In the genomic region with DNA sequence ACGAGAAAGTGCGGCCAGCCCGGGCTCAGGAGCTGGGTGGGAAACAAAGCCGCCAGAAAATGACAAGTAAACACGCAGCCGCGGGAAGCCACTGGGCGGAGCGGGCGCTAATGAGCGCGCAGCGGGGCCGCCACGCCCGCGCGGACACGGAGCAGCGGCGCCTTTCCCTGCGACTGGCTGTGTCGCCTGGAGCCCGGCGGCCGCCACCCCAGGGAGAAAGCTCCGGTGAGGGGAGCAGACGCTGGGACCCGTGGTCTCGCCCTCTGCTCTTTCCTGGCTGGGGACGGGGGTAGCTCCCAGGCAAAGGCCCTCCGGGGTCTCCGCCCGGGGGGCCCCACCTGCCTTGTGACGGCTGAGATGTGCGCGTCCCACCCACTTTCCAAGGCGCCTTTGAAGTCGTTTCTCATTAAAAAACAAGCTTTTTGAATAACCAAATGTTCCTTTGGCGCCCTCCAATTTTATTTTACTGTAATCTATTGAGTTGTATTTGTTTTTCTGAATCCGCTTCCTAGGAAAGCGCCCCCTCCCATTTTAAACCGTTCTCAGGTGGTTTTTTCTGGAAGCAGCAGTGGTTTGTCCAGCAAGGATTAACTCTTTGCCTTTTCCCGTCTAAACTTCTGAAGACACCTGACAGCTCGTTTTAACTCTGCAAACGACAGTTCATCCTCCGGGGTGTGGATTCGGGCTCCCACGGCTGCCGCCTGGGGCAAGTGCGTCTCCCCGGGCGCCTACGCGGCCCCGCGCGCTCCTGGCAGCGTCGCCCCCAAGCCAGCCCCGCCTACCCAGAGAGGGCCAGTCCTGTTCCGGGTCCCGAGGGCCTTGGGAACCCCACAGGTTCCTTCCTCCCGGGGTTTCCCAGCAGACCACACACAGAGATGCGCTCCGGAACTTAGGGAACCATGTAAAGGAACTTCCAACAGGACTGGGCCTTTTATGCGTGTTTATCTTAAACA, we compare ENCODE assay signal across 8 cellular contexts. TPM values are rescaled to one million over a fixed set of nuclear protein-coding genes. Genes with fewer than 3 reads are reported as not detected.
DNase-seq lines count a peak whose midpoint lies in the region; ATAC-seq and TF ChIP-seq lines count a peak whose summit lies in the region.

No MANE protein-coding gene starts in this region.

- H3K4me1 Mint-ChIP-seq in endodermal cell (peaks cover 3% of the 10 kb centered on the region), neural progenitor cell (peaks cover 20% of the 10 kb centered on the region)

- H4K20me1 ChIP-seq in neural progenitor cell (ENCODE audit: low read depth) = no peaks in the 10 kb centered on the region

- no peaks in the 10 kb centered on the region for H3K79me2 ChIP-seq in neural progenitor cell (ENCODE audit: low read depth)

- WGBS in endodermal cell (ENCODE audit: insufficient coverage in 1 of 2, insufficient read length in 1 of 2), 2 experiments = 7% methylated on average over 55 to 67 of the region's 67 CpGs

- TF ChIP-seq CTCF in RWPE2 (IDR thresholded peaks at IDR 0.05; ENCODE audit: poor library complexity, severe bottlenecking) (no peak), endodermal cell (conservative IDR thresholded peaks at IDR 0.05) (no peak), neural progenitor cell (IDR thresholded peaks at IDR 0.05) (no peak)

- H3K4me2 ChIP-seq in neural progenitor cell = peak overlapping the region; percentile 99

- peak overlapping the region; percentile 50 for H3K4me3 Mint-ChIP-seq in endodermal cell
- H3K4me3 Mint-ChIP-seq in neural progenitor cell = peak overlapping the region; percentile 83

- peak overlapping the region; percentile 64 for H3K27ac Mint-ChIP-seq in endodermal cell
- no peak overlapping the region for H3K27ac Mint-ChIP-seq in neural progenitor cell

- H3K36me3 ChIP-seq in RWPE2 (ENCODE audit: low read depth) (no peaks in the 10 kb centered on the region), endodermal cell (ENCODE audit: control insufficient read depth, insufficient read depth, low read length) (no peaks in the 10 kb centered on the region), neural progenitor cell (no peaks in the 10 kb centered on the region)

- no peaks in the 10 kb centered on the region for H3K4me1 ChIP-seq in RWPE2 (ENCODE audit: insufficient read depth, poor library complexity, severe bottlenecking)
- no peaks in the 10 kb centered on the region for H3K4me1 ChIP-seq in endodermal cell (ENCODE audit: control insufficient read depth, insufficient read depth, low read length)
- H3K4me1 ChIP-seq in neural progenitor cell = peaks cover 8% of the 10 kb centered on the region

- peaks cover 1% of the 10 kb centered on the region for H3K9me3 Mint-ChIP-seq in endodermal cell
- H3K9me3 Mint-ChIP-seq in neural progenitor cell = peaks cover 3% of the 10 kb centered on the region

- H3F3A ChIP-seq in neural progenitor cell (ENCODE audit: low read depth) = peaks cover 18% of the 10 kb centered on the region

- H3K9ac ChIP-seq in endodermal cell (ENCODE audit: extremely low read depth, low read length, poor library complexity, severe bottlenecking) (no peak overlapping the region), neural progenitor cell (no peak overlapping the region)

- H3K27ac ChIP-seq in RWPE2 (ENCODE audit: poor library complexity, severe bottlenecking) = no peak overlapping the region
- no peak overlapping the region for H3K27ac ChIP-seq in endodermal cell (ENCODE audit: low read depth, low read length)
- no peak overlapping the region for H3K27ac ChIP-seq in neural progenitor cell

- 0 out of 3 replicates have a peak, but pooled peaks have one; percentile 33 for ATAC-seq in RWPE2 (ENCODE audit: low read depth)
- ATAC-seq in HG03045 (IDR thresholded peaks at IDR 0.05; ENCODE audit: unreplicated experiment) = no peak

- H3K27me3 Mint-ChIP-seq in endodermal cell (ENCODE audit: insufficient read depth) = peaks cover 24% of the 10 kb centered on the region
- H3K27me3 Mint-ChIP-seq in neural progenitor cell (ENCODE audit: insufficient read depth, low read depth) = peaks cover 30% of the 10 kb centered on the region

- DNase-seq in NCI-H2081 (lab: John Stamatoyannopoulos, UW) = peak; percentile 8 to 33
- DNase-seq in NCI-H2081 treated with DMSO at 0.1 percent for 48 hours (lab: John Stamatoyannopoulos, UW) = no peak
- no peak for DNase-seq in RWPE2 (ENCODE audit: low spot score)
- peak; percentile 91 for DNase-seq in endodermal cell
- peak; percentile 80 for DNase-seq in neural progenitor cell (ENCODE audit: low spot score)
- no peak for DNase-seq in NCI-H187 treated with DMSO at 0.1 percent for 48 hours (lab: John Stamatoyannopoulos, UW)
- no peak for DNase-seq in H4 (ENCODE audit: low spot score)

- no peaks in the 10 kb centered on the region for H3K36me3 Mint-ChIP-seq in endodermal cell (ENCODE audit: low read depth)
- no peaks in the 10 kb centered on the region for H3K36me3 Mint-ChIP-seq in neural progenitor cell

- peak overlapping the region; percentile 19 for H2AFZ ChIP-seq in neural progenitor cell (replicated peaks)

- H3K9me3 ChIP-seq in RWPE2 (ENCODE audit: severe bottlenecking) = no peaks in the 10 kb centered on the region
- no peaks in the 10 kb centered on the region for H3K9me3 ChIP-seq in endodermal cell (ENCODE audit: control insufficient read depth, low read length)
- H3K9me3 ChIP-seq in neural progenitor cell (ENCODE audit: low read depth) = no peaks in the 10 kb centered on the region

- peaks cover 32% of the 10 kb centered on the region for H3K27me3 ChIP-seq in RWPE2 (ENCODE audit: insufficient read depth, poor library complexity, severe bottlenecking)
- peaks cover 19% of the 10 kb centered on the region for H3K27me3 ChIP-seq in endodermal cell (ENCODE audit: control insufficient read depth, insufficient read depth, low read length, poor library complexity, severe bottlenecking)
- H3K27me3 ChIP-seq in neural progenitor cell = peaks cover 62% of the 10 kb centered on the region

- H3K4me3 ChIP-seq in RWPE2 (ENCODE audit: severe bottlenecking) (peak overlapping the region; percentile 15), endodermal cell (ENCODE audit: low read length) (peak overlapping the region; percentile 73), neural progenitor cell (peak overlapping the region; percentile 56)

RNA-seq across cellular contexts. Expression of gene PRR18, which starts 54.6 kb away (rescaled TPM):
- under 1 TPM; 0.09 to 0.42 TPM for total RNA-seq in endodermal cell
- not detected for polyA plus RNA-seq in endodermal cell (2013, experiment 1 of 2)
- not detected for polyA plus RNA-seq in endodermal cell (2013, experiment 2 of 2)
- total RNA-seq in neural progenitor cell (ENCODE audit: low replicate concordance) = 0.13 and 0.40 TPM in 2 replicates
- total RNA-seq in H4 (2014; rRNA removed; shearing (Covaris generic)) = not detected in 2 replicates

Comparison
In these comparisons a context has a peak if more than half of its experiments do, and no peak if none do; other contexts are left out.
1. DNase-seq: peak in NCI-H2081 (2 of 2), endodermal cell (single experiment) and neural progenitor cell (single experiment); none in NCI-H2081 treated with DMSO at 0.1 percent for 48 hours (single experiment), RWPE2 (single experiment), NCI-H187 treated with DMSO at 0.1 percent for 48 hours (single experiment) and H4 (single experiment).
2. H3K4me3 ChIP-seq: peak in every context shown above with its lines; median percentile 73 in endodermal cell; 56 in neural progenitor cell; 15 in RWPE2.